12 cellular contexts compared by ENCODE assay signal in genomic region chr9:76373173-76373771, GRCh38. TPM values are rescaled to one million over a fixed set of nuclear protein-coding genes. Genes with fewer than 3 reads are reported as not detected.
A peak's percentile ranks its signal among the peaks of the same experiment; 100 is the strongest.
DNase-seq lines count a peak whose midpoint lies in the region; ATAC-seq and TF ChIP-seq lines count a peak whose summit lies in the region.
"Had no signal": no experiment of that assay in that cellular context is flagged by ENCODE, and none has a peak within 500 bp of the region (broad histone marks: within the 10 kb centered on the region; RNA-seq: fewer than 3 reads in every experiment).

No MANE protein-coding gene starts in this region.

- no peak overlapping the region for H3K4me3 ChIP-seq in esophagus squamous epithelium
- no peak overlapping the region for H3K4me3 ChIP-seq in muscle layer of duodenum (ENCODE audit: low read depth in 1 of 2, low read length in 2 of 2)

- ATAC-seq in GM18868 (IDR thresholded peaks at IDR 0.05; ENCODE audit: unreplicated experiment): no peak
- no peak for ATAC-seq in GM21619 (IDR thresholded peaks at IDR 0.05; ENCODE audit: unreplicated experiment)
- no peak for ATAC-seq in stimulated activated memory B cell treated with anti-CD40 and anti-IgM and Interleukin-4, amounts not matched to agents 10 μg/mL and 1 μg/mL and 100 μg/mL, for 72 hours
- ATAC-seq: stimulated activated naive CD8-positive, alpha-beta T cell treated with anti-CD3 and anti-CD28 coated beads, Interleukin-15, Interleukin-2, amounts not matched to agents 100 U/mL and 50 U/mL, for 24 hours had no signal

- no peaks in the 10 kb centered on the region for H3K27me3 Mint-ChIP-seq in stimulated activated memory B cell treated with anti-CD40 and anti-IgM and Interleukin-4, amounts not matched to agents 10 μg/mL and 1 μg/mL and 100 μg/mL, for 72 hours
- H3K27me3 Mint-ChIP-seq: CD4-positive, alpha-beta memory T cell had no signal

- peaks cover 8% of the 10 kb centered on the region for H3K36me3 Mint-ChIP-seq in stimulated activated memory B cell treated with anti-CD40 and anti-IgM and Interleukin-4, amounts not matched to agents 10 μg/mL and 1 μg/mL and 100 μg/mL, for 72 hours
- H3K36me3 Mint-ChIP-seq: CD4-positive, alpha-beta memory T cell had no signal

- H3K9me3 ChIP-seq in esophagus squamous epithelium: no peaks in the 10 kb centered on the region
- no peaks in the 10 kb centered on the region for H3K9me3 ChIP-seq in muscle layer of duodenum (ENCODE audit: control insufficient read depth in 1 of 2, low read length in 2 of 2)

- no peak overlapping the region for H3K27ac Mint-ChIP-seq in stimulated activated memory B cell treated with anti-CD40 and anti-IgM and Interleukin-4, amounts not matched to agents 10 μg/mL and 1 μg/mL and 100 μg/mL, for 72 hours
- H3K27ac Mint-ChIP-seq: CD4-positive, alpha-beta memory T cell had no signal

- no peak overlapping the region for H3K4me3 Mint-ChIP-seq in stimulated activated memory B cell treated with anti-CD40 and anti-IgM and Interleukin-4, amounts not matched to agents 10 μg/mL and 1 μg/mL and 100 μg/mL, for 72 hours
- H3K4me3 Mint-ChIP-seq: CD4-positive, alpha-beta memory T cell had no signal

- TF ChIP-seq POLR2A in esophagus squamous epithelium (IDR thresholded peaks at IDR 0.05): no peak

- H3K4me1 Mint-ChIP-seq in stimulated activated memory B cell treated with anti-CD40 and anti-IgM and Interleukin-4, amounts not matched to agents 10 μg/mL and 1 μg/mL and 100 μg/mL, for 72 hours: no peaks in the 10 kb centered on the region
- H3K4me1 Mint-ChIP-seq: CD4-positive, alpha-beta memory T cell had no signal

- 17 to 26% methylated on average over 4 of the region's 4 CpGs for WGBS in esophagus squamous epithelium, 2 donors

- H3K4me1 ChIP-seq in esophagus squamous epithelium (peaks cover 5 to 44% (median 21%) of the 10 kb centered on the region in 3 donors), muscle layer of duodenum (ENCODE audit: control insufficient read depth in 1 of 2, insufficient read depth in 2 of 2, low read length in 2 of 2) (peaks cover 19 to 38% of the 10 kb centered on the region in 2 donors)

- no peak for TF ChIP-seq CTCF in esophagus squamous epithelium (IDR thresholded peaks at IDR 0.05)

- H3K36me3 ChIP-seq in esophagus squamous epithelium (no peaks in the 10 kb centered on the region), muscle layer of duodenum (ENCODE audit: control insufficient read depth in 1 of 2, insufficient read depth in 2 of 2, low read length in 2 of 2) (no peaks in the 10 kb centered on the region)

- peak; percentile 76 for DNase-seq in COLO829 (ENCODE audit: low spot score)
- peak; percentile 79 for DNase-seq in NCI-H226
- DNase-seq in esophagus squamous epithelium (lab: John Stamatoyannopoulos, UW): no peak
- DNase-seq in occipital lobe (lab: John Stamatoyannopoulos, UW): no peak
- DNase-seq: CD4-positive, alpha-beta memory T cell; erythroblast; posterior cingulate gyrus; stimulated activated naive CD8-positive, alpha-beta T cell treated with anti-CD3 and anti-CD28 coated beads, Interleukin-15, Interleukin-2, amounts not matched to agents 100 U/mL and 50 U/mL, for 24 hours had no signal

- peaks cover 0 to 25% (median 0%) of the 10 kb centered on the region in 4 donors for H3K27me3 ChIP-seq in esophagus squamous epithelium
- no peaks in the 10 kb centered on the region for H3K27me3 ChIP-seq in muscle layer of duodenum (ENCODE audit: low read depth, low read length)

- intact Hi-C loops in esophagus squamous epithelium (cut with DNase I): no loop called here

- no peaks in the 10 kb centered on the region for H3K9me3 Mint-ChIP-seq in stimulated activated memory B cell treated with anti-CD40 and anti-IgM and Interleukin-4, amounts not matched to agents 10 μg/mL and 1 μg/mL and 100 μg/mL, for 72 hours
- H3K9me3 Mint-ChIP-seq: CD4-positive, alpha-beta memory T cell had no signal

- H3K27ac ChIP-seq in esophagus squamous epithelium (peak overlapping the region in 3 of 4 donors; percentile 12 to 72 (median 58)), muscle layer of duodenum (ENCODE audit: low read length) (peak overlapping the region; percentile 73)

RNA-seq across cellular contexts. Expression of gene RFK, which starts 21.0 kb away (rescaled TPM):
- total RNA-seq in esophagus squamous epithelium (10 to 100 TPM; 10.3 to 18.5 (median 12.3) TPM), occipital lobe (76.0 TPM)

Comparison
In these comparisons a context has a peak if more than half of its experiments do, and no peak if none do; other contexts are left out.
1. DNase-seq: peak in COLO829 (single experiment) and NCI-H226 (single experiment); none in esophagus squamous epithelium (single experiment) and occipital lobe (single experiment).